Comparison of ENCODE assay signal across 36 cellular contexts in genomic region chr4:155523358-155523757, GRCh38.
"Had no signal": no experiment of that assay in that cellular context is flagged by ENCODE, and none has a peak within 500 bp of the region (broad histone marks: within the 10 kb centered on the region; RNA-seq: fewer than 3 reads in every experiment).

No MANE protein-coding gene starts in this region.

- H3K27me3 ChIP-seq: adrenal gland, body of pancreas, pancreas, right lobe of liver, vagina had no signal

- H3K36me3 ChIP-seq: adrenal gland, pancreas, right lobe of liver, thoracic aorta, vagina, WERI-Rb-1 had no signal

- DNase-seq: activated CD4-positive, alpha-beta T cell treated with anti-CD3 and anti-CD28 coated beads for 48 hours; activated CD4-positive, alpha-beta T cell treated with anti-CD3 and anti-CD28 coated beads, Interleukin-2, amount 50 U/mL, for 48 hours; activated CD8-positive, alpha-beta memory T cell treated with anti-CD3 and anti-CD28 coated beads for 24 hours; activated effector memory CD4-positive, alpha-beta T cell treated with Interleukin-2 at 50 U/mL for 16 hours; activated naive CD4-positive, alpha-beta T cell treated with Interleukin-2 at 50 U/mL for 16 hours; adrenal gland; aorta; body of pancreas; effector memory CD8-positive, alpha-beta T cell; erythroblast; foreskin fibroblast; head of caudate nucleus; hypothalamus; immature natural killer cell; kidney; naive B cell; nucleus accumbens; pancreas; psoas muscle; right lobe of liver; stimulated activated CD4-positive, alpha-beta T cell treated with anti-CD3 and anti-CD28 coated beads, Interleukin-4, amount 100 ng/mL, for 24 hours; SW 1271; T-helper 9 cell; WERI-Rb-1 had no signal

- H3K4me1 Mint-ChIP-seq: immature natural killer cell; neural crest cell; stimulated activated effector memory CD8-positive, alpha-beta T cell treated with anti-CD3 and anti-CD28 coated beads, Interleukin-12 subunit alpha, Interleukin-12 subunit beta, amount 100 ng/mL, for 72 hours had no signal

- H3K36me3 Mint-ChIP-seq: activated naive CD8-positive, alpha-beta T cell; immature natural killer cell; naive B cell; stimulated activated effector memory CD8-positive, alpha-beta T cell treated with anti-CD3 and anti-CD28 coated beads, Interleukin-12 subunit alpha, Interleukin-12 subunit beta, amount 100 ng/mL, for 72 hours; type B pancreatic cell had no signal

- H3K4me1 ChIP-seq: adrenal gland, pancreas, psoas muscle, right lobe of liver, vagina had no signal

- H3K4me3 ChIP-seq: adrenal gland, body of pancreas, coronary artery, lung, pancreas, psoas muscle, right lobe of liver, skin epidermis, thoracic aorta, vagina had no signal

- H3K27ac ChIP-seq: adrenal gland, body of pancreas, coronary artery, pancreas, psoas muscle, right lobe of liver, skin epidermis, vagina, WERI-Rb-1 had no signal

- ATAC-seq: activated CD4-positive, CD25-positive, alpha-beta regulatory T cell treated with anti-CD3 and anti-CD28 coated beads, Interleukin-2, amount 50 U/mL, for 24 hours; body of pancreas; effector memory CD8-positive, alpha-beta T cell; pancreas; psoas muscle; right lobe of liver; stimulated activated effector memory CD8-positive, alpha-beta T cell treated with anti-CD3 and anti-CD28 coated beads, Interleukin-12 subunit alpha, Interleukin-12 subunit beta, amount 100 ng/mL, for 72 hours had no signal

- H3K27me3 Mint-ChIP-seq: effector memory CD8-positive, alpha-beta T cell; type B pancreatic cell had no signal

- H3K9me3 ChIP-seq: adrenal gland, body of pancreas, pancreas, psoas muscle, right lobe of liver, thoracic aorta, vagina had no signal

- H3K4me3 Mint-ChIP-seq: activated naive CD8-positive, alpha-beta T cell; effector memory CD8-positive, alpha-beta T cell; immature natural killer cell; naive B cell; neural crest cell; stimulated activated effector memory CD8-positive, alpha-beta T cell treated with anti-CD3 and anti-CD28 coated beads, Interleukin-12 subunit alpha, Interleukin-12 subunit beta, amount 100 ng/mL, for 72 hours; stimulated activated naive CD8-positive, alpha-beta T cell treated with anti-CD3 and anti-CD28 coated beads, Interleukin-15, Interleukin-2, amounts not matched to agents 100 ng/mL and 50 ng/mL, for 24 hours; T-helper 1 cell treated with Interleukin-12 subunit alpha and Interleukin-12 subunit beta and Interleukin-4 antibody, amounts not matched to agents 30 μg/mL and 1 μg/mL, for 36 hours; type B pancreatic cell had no signal

- H3K27ac Mint-ChIP-seq: activated naive CD8-positive, alpha-beta T cell; effector memory CD8-positive, alpha-beta T cell; immature natural killer cell; naive B cell; stimulated activated effector memory CD8-positive, alpha-beta T cell treated with anti-CD3 and anti-CD28 coated beads, Interleukin-12 subunit alpha, Interleukin-12 subunit beta, amount 100 ng/mL, for 72 hours; stimulated activated naive CD8-positive, alpha-beta T cell treated with anti-CD3 and anti-CD28 coated beads, Interleukin-15, Interleukin-2, amounts not matched to agents 100 ng/mL and 50 ng/mL, for 24 hours; T-helper 1 cell treated with Interleukin-12 subunit alpha and Interleukin-12 subunit beta and Interleukin-4 antibody, amounts not matched to agents 30 μg/mL and 1 μg/mL, for 36 hours; type B pancreatic cell had no signal
